In genomic region chr7:5543361-5543760, GRCh38 we compare ENCODE assay signal across 21 cellular contexts.
"Had no signal": no experiment of that assay in that cellular context is flagged by ENCODE, and none has a peak within 500 bp of the region (broad histone marks: within the 10 kb centered on the region; RNA-seq: fewer than 3 reads in every experiment).

No MANE protein-coding gene starts in this region.

- H3K36me3 Mint-ChIP-seq: activated naive CD8-positive, alpha-beta T cell; memory B cell had no signal

- H3K4me3 Mint-ChIP-seq: activated naive CD8-positive, alpha-beta T cell; activated T-cell treated with anti-CD3 and anti-CD28 coated beads, Interleukin-2, amount 50 U/mL, for 24 hours; activated T-helper 17 cell treated with anti-CD3 and anti-CD28 coated beads, Interleukin-2, amount 50 U/mL, for 72 hours; central memory CD8-positive, alpha-beta T cell; memory B cell; nephron progenitor cell; stimulated activated effector memory CD8-positive, alpha-beta T cell treated with anti-CD3 and anti-CD28 coated beads, Interleukin-12 subunit alpha, Interleukin-12 subunit beta, amount 100 ng/mL, for 72 hours had no signal

- H3K27ac ChIP-seq: esophagus muscularis mucosa, gastrocnemius medialis, transverse colon, vagina had no signal

- H3K27me3 Mint-ChIP-seq: activated naive CD8-positive, alpha-beta T cell; activated T-cell treated with anti-CD3 and anti-CD28 coated beads, Interleukin-2, amount 50 U/mL, for 24 hours; activated T-helper 17 cell treated with anti-CD3 and anti-CD28 coated beads, Interleukin-2, amount 50 U/mL, for 72 hours; central memory CD8-positive, alpha-beta T cell; memory B cell had no signal

- H3K27me3 ChIP-seq: esophagus muscularis mucosa, gastrocnemius medialis, transverse colon, vagina had no signal

- DNase-seq: activated naive CD4-positive, alpha-beta T cell; activated T-cell treated with anti-CD3 and anti-CD28 coated beads, Interleukin-2, amount 50 U/mL, for 24 hours; effector memory CD4-positive, alpha-beta T cell; gastrocnemius medialis; hippocampal formation; nephron progenitor cell; nucleus accumbens; small intestine; stimulated activated CD4-positive, alpha-beta T cell treated with anti-CD3 and anti-CD28 coated beads, Interleukin-2, amount 100 ng/mL, for 24 hours; transverse colon had no signal

- H3K9me3 Mint-ChIP-seq: activated T-cell treated with anti-CD3 and anti-CD28 coated beads, Interleukin-2, amount 50 U/mL, for 24 hours; activated T-helper 17 cell treated with anti-CD3 and anti-CD28 coated beads, Interleukin-2, amount 50 U/mL, for 72 hours; central memory CD8-positive, alpha-beta T cell; memory B cell; nephron progenitor cell; stimulated activated effector memory CD8-positive, alpha-beta T cell treated with anti-CD3 and anti-CD28 coated beads, Interleukin-12 subunit alpha, Interleukin-12 subunit beta, amount 100 ng/mL, for 72 hours had no signal

- H3K36me3 ChIP-seq: esophagus muscularis mucosa, gastrocnemius medialis, transverse colon, vagina had no signal

- ATAC-seq: activated T-helper 17 cell treated with anti-CD3 and anti-CD28 coated beads, Interleukin-2, amount 50 U/mL, for 72 hours; gastrocnemius medialis; sciatic nerve; stimulated activated effector memory CD8-positive, alpha-beta T cell treated with anti-CD3 and anti-CD28 coated beads, Interleukin-12 subunit alpha, Interleukin-12 subunit beta, amount 100 ng/mL, for 72 hours had no signal

- H3K9me3 ChIP-seq: esophagus muscularis mucosa, gastrocnemius medialis, transverse colon, vagina had no signal

- H3K4me1 ChIP-seq: esophagus muscularis mucosa, transverse colon, vagina had no signal

- H3K4me1 Mint-ChIP-seq: nephron progenitor cell had no signal

- H3K27ac Mint-ChIP-seq: activated naive CD8-positive, alpha-beta T cell; activated T-cell treated with anti-CD3 and anti-CD28 coated beads, Interleukin-2, amount 50 U/mL, for 24 hours; activated T-helper 17 cell treated with anti-CD3 and anti-CD28 coated beads, Interleukin-2, amount 50 U/mL, for 72 hours; memory B cell; nephron progenitor cell; stimulated activated effector memory CD8-positive, alpha-beta T cell treated with anti-CD3 and anti-CD28 coated beads, Interleukin-12 subunit alpha, Interleukin-12 subunit beta, amount 100 ng/mL, for 72 hours had no signal

- H3K4me3 ChIP-seq: esophagus muscularis mucosa, gastrocnemius medialis, transverse colon, vagina had no signal

- FAIRE-seq: astrocyte, colon, endothelial cell of umbilical vein, small intestine had no signal
